17 cellular contexts compared by ENCODE assay signal in the genomic region with DNA sequence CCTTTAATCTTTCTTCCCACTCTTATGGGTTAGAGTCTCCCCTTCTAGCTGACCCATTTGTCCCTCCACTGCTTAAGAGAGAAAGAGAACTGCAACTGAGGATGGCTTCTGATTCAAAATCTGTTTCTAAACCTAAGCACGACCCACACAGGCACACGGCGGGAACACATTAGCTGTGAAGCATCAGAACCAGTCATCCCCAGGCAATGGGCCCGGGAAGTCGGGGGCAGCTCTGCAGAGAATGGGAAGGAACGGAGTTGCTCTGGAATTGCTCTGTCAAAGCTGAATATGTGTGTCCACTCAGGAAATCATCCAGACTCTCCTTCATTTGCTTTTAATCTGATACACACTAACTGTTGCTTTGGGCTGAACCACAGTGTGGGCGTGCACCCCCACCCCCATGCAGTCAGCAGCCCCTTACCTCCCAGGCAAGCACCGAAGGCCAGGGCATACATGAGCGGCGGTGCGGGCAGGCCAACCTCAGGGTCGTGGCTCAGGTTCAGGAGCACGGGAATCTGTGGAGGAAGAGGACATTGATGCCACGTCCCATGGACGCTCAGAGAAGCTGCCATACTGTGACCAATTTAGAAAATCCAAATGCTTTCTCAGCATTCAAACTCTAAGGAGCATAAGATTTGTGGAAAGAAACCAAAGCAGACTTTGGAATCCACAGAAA.
DNase-seq lines count a peak whose midpoint lies in the region; ATAC-seq and TF ChIP-seq lines count a peak whose summit lies in the region.
"Had no signal": no experiment of that assay in that cellular context is flagged by ENCODE, and none has a peak within 500 bp of the region (broad histone marks: within the 10 kb centered on the region; RNA-seq: fewer than 3 reads in every experiment).

No MANE protein-coding gene starts in this region.

- H3K27ac ChIP-seq in GM23338 (ENCODE audit: low read depth), result no peak overlapping the region
- no peak overlapping the region for H3K27ac ChIP-seq in right lobe of liver
- H3K27ac ChIP-seq in neural progenitor cell, result no peak overlapping the region

- no peaks in the 10 kb centered on the region for H3K9me2 ChIP-seq in GM23338 (ENCODE audit: insufficient read depth)

- no peak for TF ChIP-seq CTCF in GM23338 (conservative IDR thresholded peaks at IDR 0.05; ENCODE audit: low read depth in 2 of 2)
- no peak for TF ChIP-seq CTCF in right lobe of liver (IDR thresholded peaks at IDR 0.05)
- no peak for TF ChIP-seq CTCF in neural progenitor cell (IDR thresholded peaks at IDR 0.05)

- H3K4me1 Mint-ChIP-seq in GM23338 (no peaks in the 10 kb centered on the region), neural progenitor cell (peaks cover 21% of the 10 kb centered on the region)
- H3K4me1 Mint-ChIP-seq: B cell had no signal

- H3K9me3 ChIP-seq in right lobe of liver (no peaks in the 10 kb centered on the region), neural progenitor cell (ENCODE audit: low read depth) (no peaks in the 10 kb centered on the region)

- no peak for TF ChIP-seq POLR2A in right lobe of liver (IDR thresholded peaks at IDR 0.05)

- H4K20me1 ChIP-seq in GM23338 (replicated peaks; ENCODE audit: insufficient read depth) (no peaks in the 10 kb centered on the region), neural progenitor cell (ENCODE audit: low read depth) (no peaks in the 10 kb centered on the region)

- H3K27me3 Mint-ChIP-seq in GM23338 (ENCODE audit: insufficient read depth, low read depth, poor library complexity) (peaks cover 12% of the 10 kb centered on the region), neural progenitor cell (ENCODE audit: insufficient read depth, low read depth) (peaks cover 6% of the 10 kb centered on the region)
- H3K27me3 Mint-ChIP-seq: B cell; CD4-positive, alpha-beta T cell had no signal

- H3K36me3 Mint-ChIP-seq in GM23338 (ENCODE audit: low read depth), result no peaks in the 10 kb centered on the region; the same call in 2 of the 3 replicates
- H3K36me3 Mint-ChIP-seq in neural progenitor cell, result peaks cover 3% of the 10 kb centered on the region

- ATAC-seq in GM23338 (no peak), sciatic nerve (no peak), right lobe of liver (no peak), HG02623 (IDR thresholded peaks at IDR 0.05; ENCODE audit: unreplicated experiment) (no peak)

- H3K4me3 ChIP-seq in GM23338 (no peak overlapping the region), right lobe of liver (no peak overlapping the region), neural progenitor cell (no peak overlapping the region)

- H3K9ac ChIP-seq in neural progenitor cell, result no peak overlapping the region

- H3K27ac Mint-ChIP-seq in GM23338 (no peak overlapping the region), neural progenitor cell (no peak overlapping the region)
- H3K27ac Mint-ChIP-seq: B cell; CD4-positive, alpha-beta T cell had no signal

- no peaks in the 10 kb centered on the region for H3K4me1 ChIP-seq in GM23338 (ENCODE audit: insufficient read depth)
- no peaks in the 10 kb centered on the region for H3K4me1 ChIP-seq in right lobe of liver
- H3K4me1 ChIP-seq in neural progenitor cell, result no peaks in the 10 kb centered on the region

- H2AFZ ChIP-seq in GM23338 (0 out of 2 replicates have a peak overlapping the region, but pooled peaks have one; percentile 47), neural progenitor cell (replicated peaks) (no peak overlapping the region)

- WGBS in right lobe of liver (ENCODE audit: insufficient coverage, low coverage, low lambda C conversion rate, missing lambda C conversion rate), result 85% methylated on average over 4 of the region's 15 CpGs

- no peaks in the 10 kb centered on the region for H3K27me3 ChIP-seq in GM23338 (ENCODE audit: insufficient read depth)
- no peaks in the 10 kb centered on the region for H3K27me3 ChIP-seq in right lobe of liver
- no peaks in the 10 kb centered on the region for H3K27me3 ChIP-seq in neural progenitor cell

- H3K9me3 Mint-ChIP-seq in GM23338, result peaks cover 6% of the 10 kb centered on the region; the same call in 1 of the 3 replicates
- peaks cover 4% of the 10 kb centered on the region for H3K9me3 Mint-ChIP-seq in neural progenitor cell

- H3K36me3 ChIP-seq in GM23338 (ENCODE audit: insufficient read depth) (no peaks in the 10 kb centered on the region), right lobe of liver (no peaks in the 10 kb centered on the region), neural progenitor cell (no peaks in the 10 kb centered on the region)

- H3F3A ChIP-seq in GM23338 (replicated peaks; ENCODE audit: low read depth) (no peaks in the 10 kb centered on the region), neural progenitor cell (ENCODE audit: low read depth) (no peaks in the 10 kb centered on the region)

- no peaks in the 10 kb centered on the region for H3K79me2 ChIP-seq in GM23338 (replicated peaks; ENCODE audit: insufficient read depth)
- H3K79me2 ChIP-seq in neural progenitor cell (ENCODE audit: low read depth), result no peaks in the 10 kb centered on the region

- no peak overlapping the region for H3K4me2 ChIP-seq in GM23338
- H3K4me2 ChIP-seq in neural progenitor cell, result no peak overlapping the region

- intact Hi-C loops in sciatic nerve (cut with DNase I) (no loop called here), right lobe of liver (cut with DNase I) (no loop called here)

- H3K4me3 Mint-ChIP-seq in GM23338, result no peak overlapping the region
- no peak overlapping the region for H3K4me3 Mint-ChIP-seq in neural progenitor cell
- H3K4me3 Mint-ChIP-seq: B cell; CD4-positive, alpha-beta T cell had no signal

- DNase-seq in Ammon's horn (ENCODE audit: low spot score) (peak; percentile 58), GM23338 (ENCODE audit: low spot score) (no peak), left kidney (ENCODE audit: low read depth, low spot score) (peak; percentile 46), sciatic nerve (ENCODE audit: low spot score) (peak; percentile 30), right lobe of liver (no peak), NCI-H1694 treated with DMSO at 0.1 percent for 48 hours (lab: John Stamatoyannopoulos, UW) (no peak), neural progenitor cell (ENCODE audit: low spot score) (no peak)
- DNase-seq: ACHN; C1 segment of cervical spinal cord; Calu3; CD4-positive, alpha-beta T cell; DND-41; GDM1; H7; IMR-90 had no signal

TF ChIP-seq in GM23338, 12 proteins besides CTCF, POLR2A, EP300 and RAD21 (continues in another document):
- TF ChIP-seq, protein P1, sequence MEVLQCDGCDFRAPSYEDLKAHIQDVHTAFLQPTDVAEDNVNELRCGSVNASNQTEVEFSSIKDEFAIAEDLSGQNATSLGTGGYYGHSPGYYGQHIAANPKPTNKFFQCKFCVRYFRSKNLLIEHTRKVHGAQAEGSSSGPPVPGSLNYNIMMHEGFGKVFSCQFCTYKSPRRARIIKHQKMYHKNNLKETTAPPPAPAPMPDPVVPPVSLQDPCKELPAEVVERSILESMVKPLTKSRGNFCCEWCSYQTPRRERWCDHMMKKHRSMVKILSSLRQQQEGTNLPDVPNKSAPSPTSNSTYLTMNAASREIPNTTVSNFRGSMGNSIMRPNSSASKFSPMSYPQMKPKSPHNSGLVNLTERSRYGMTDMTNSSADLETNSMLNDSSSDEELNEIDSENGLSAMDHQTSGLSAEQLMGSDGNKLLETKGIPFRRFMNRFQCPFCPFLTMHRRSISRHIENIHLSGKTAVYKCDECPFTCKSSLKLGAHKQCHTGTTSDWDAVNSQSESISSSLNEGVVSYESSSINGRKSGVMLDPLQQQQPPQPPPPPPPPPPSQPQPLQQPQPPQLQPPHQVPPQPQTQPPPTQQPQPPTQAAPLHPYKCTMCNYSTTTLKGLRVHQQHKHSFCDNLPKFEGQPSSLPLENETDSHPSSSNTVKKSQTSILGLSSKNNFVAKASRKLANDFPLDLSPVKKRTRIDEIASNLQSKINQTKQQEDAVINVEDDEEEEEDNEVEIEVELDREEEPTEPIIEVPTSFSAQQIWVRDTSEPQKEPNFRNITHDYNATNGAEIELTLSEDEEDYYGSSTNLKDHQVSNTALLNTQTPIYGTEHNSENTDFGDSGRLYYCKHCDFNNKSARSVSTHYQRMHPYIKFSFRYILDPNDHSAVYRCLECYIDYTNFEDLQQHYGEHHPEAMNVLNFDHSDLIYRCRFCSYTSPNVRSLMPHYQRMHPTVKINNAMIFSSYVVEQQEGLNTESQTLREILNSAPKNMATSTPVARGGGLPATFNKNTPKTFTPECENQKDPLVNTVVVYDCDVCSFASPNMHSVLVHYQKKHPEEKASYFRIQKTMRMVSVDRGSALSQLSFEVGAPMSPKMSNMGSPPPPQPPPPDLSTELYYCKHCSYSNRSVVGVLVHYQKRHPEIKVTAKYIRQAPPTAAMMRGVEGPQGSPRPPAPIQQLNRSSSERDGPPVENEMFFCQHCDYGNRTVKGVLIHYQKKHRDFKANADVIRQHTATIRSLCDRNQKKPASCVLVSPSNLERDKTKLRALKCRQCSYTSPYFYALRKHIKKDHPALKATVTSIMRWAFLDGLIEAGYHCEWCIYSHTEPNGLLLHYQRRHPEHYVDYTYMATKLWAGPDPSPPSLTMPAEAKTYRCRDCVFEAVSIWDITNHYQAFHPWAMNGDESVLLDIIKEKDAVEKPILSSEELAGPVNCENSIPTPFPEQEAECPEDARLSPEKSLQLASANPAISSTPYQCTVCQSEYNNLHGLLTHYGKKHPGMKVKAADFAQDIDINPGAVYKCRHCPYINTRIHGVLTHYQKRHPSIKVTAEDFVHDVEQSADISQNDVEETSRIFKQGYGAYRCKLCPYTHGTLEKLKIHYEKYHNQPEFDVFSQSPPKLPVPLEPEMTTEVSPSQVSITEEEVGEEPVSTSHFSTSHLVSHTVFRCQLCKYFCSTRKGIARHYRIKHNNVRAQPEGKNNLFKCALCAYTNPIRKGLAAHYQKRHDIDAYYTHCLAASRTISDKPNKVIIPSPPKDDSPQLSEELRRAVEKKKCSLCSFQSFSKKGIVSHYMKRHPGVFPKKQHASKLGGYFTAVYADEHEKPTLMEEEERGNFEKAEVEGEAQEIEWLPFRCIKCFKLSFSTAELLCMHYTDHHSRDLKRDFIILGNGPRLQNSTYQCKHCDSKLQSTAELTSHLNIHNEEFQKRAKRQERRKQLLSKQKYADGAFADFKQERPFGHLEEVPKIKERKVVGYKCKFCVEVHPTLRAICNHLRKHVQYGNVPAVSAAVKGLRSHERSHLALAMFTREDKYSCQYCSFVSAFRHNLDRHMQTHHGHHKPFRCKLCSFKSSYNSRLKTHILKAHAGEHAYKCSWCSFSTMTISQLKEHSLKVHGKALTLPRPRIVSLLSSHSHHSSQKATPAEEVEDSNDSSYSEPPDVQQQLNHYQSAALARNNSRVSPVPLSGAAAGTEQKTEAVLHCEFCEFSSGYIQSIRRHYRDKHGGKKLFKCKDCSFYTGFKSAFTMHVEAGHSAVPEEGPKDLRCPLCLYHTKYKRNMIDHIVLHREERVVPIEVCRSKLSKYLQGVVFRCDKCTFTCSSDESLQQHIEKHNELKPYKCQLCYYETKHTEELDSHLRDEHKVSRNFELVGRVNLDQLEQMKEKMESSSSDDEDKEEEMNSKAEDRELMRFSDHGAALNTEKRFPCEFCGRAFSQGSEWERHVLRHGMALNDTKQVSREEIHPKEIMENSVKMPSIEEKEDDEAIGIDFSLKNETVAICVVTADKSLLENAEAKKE (CRISPR knock-in tag; IDR thresholded peaks at IDR 0.05), result no peak
- TF ChIP-seq EZH2 (IDR thresholded peaks at IDR 0.05; ENCODE audit: low read depth, unreplicated experiment) (no peak), ZNF331 (CRISPR knock-in tag; IDR thresholded peaks at IDR 0.05; ENCODE audit: low read depth) (no peak), STAT1 (IDR thresholded peaks at IDR 0.05; ENCODE audit: unreplicated experiment) (no peak)

Comparison
In these comparisons a context has a peak if more than half of its experiments do, and no peak if none do; other contexts are left out.
1. DNase-seq: peak in Ammon's horn (single experiment), left kidney (single experiment) and sciatic nerve (single experiment); none in GM23338 (single experiment), right lobe of liver (0 of 3), NCI-H1694 treated with DMSO at 0.1 percent for 48 hours (single experiment) and neural progenitor cell (single experiment).